Comparison of ENCODE assay signal across 1 cellular context in the genomic region with DNA sequence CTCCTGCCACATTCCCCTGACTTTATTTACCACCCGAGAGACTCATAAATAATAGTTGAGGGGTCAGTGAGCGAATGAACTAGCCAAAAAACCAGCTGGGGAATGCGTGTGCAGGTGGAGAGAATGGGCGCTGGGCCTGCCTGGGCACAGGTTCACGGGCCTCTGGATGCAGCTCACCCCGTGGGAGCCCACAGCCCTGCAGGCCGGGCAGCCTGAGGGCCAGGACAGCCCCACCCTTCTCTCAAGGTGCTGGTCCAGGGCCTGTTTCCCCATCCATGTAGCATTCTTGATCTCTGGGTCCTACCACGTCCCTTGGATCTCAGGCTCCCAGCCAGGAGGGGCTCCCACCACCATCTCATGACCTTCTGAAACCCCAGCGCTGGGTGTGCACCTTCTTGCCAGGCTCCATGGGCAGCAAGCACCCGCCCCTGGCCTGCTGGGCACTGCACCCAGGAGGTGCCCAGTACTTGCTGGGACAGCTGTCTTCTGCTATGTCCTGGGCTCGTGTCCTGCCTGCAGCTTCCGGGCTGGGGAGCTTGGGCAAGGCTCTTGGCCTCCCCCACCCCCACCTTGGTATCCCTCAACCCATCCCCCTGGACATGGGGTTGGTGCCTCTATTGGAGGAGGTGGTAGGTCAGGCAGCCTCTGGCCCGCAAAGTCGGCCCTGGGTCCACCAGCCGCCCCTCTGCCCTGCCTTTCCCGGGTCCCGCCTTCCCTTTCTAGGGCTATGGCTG.
TF ChIP-seq lines count a peak whose summit lies in the region.

No MANE protein-coding gene starts in this region.

TF ChIP-seq in K562, 482 proteins besides CTCF, POLR2A, EP300 and RAD21:
- TF ChIP-seq FOXM1 (IDR thresholded peaks at IDR 0.05; ENCODE audit: low read depth) = no peak
- TF ChIP-seq FOXM1 (CRISPR knock-in tag; IDR thresholded peaks at IDR 0.05; ENCODE audit: low read depth) = 0 out of 2 replicates have a peak, but pooled peaks have one; percentile 36
- TF ChIP-seq, protein P1, sequence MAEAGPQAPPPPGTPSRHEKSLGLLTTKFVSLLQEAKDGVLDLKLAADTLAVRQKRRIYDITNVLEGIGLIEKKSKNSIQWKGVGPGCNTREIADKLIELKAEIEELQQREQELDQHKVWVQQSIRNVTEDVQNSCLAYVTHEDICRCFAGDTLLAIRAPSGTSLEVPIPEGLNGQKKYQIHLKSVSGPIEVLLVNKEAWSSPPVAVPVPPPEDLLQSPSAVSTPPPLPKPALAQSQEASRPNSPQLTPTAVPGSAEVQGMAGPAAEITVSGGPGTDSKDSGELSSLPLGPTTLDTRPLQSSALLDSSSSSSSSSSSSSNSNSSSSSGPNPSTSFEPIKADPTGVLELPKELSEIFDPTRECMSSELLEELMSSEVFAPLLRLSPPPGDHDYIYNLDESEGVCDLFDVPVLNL (CRISPR knock-in tag; IDR thresholded peaks at IDR 0.05; ENCODE audit: low read depth) = 0 out of 2 replicates have a peak, but pooled peaks have one; percentile 51
- no peak for TF ChIP-seq TEAD4 (IDR thresholded peaks at IDR 0.05; ENCODE audit: low read length)
- peak; percentile 73; the same call in 1 of the 2 replicates for TF ChIP-seq TEAD4 (CRISPR knock-in tag; IDR thresholded peaks at IDR 0.05; ENCODE audit: borderline replicate concordance)
- TF ChIP-seq, protein P2, sequence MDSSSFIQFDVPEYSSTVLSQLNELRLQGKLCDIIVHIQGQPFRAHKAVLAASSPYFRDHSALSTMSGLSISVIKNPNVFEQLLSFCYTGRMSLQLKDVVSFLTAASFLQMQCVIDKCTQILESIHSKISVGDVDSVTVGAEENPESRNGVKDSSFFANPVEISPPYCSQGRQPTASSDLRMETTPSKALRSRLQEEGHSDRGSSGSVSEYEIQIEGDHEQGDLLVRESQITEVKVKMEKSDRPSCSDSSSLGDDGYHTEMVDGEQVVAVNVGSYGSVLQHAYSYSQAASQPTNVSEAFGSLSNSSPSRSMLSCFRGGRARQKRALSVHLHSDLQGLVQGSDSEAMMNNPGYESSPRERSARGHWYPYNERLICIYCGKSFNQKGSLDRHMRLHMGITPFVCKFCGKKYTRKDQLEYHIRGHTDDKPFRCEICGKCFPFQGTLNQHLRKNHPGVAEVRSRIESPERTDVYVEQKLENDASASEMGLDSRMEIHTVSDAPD (CRISPR knock-in tag; IDR thresholded peaks at IDR 0.05) = no peak
- peak; percentile 5; the same call in 1 of the 2 replicates for TF ChIP-seq GABPB1 (CRISPR knock-in tag; IDR thresholded peaks at IDR 0.05)
- TF ChIP-seq FOXA3 (CRISPR knock-in tag; conservative IDR thresholded peaks at IDR 0.05 in 1 of 2, IDR thresholded peaks at IDR 0.05 in 1 of 2) = 0 out of 4 replicates have a peak, but pooled peaks of 1 of the 2 experiments have one; percentile 59
- TF ChIP-seq NONO (IDR thresholded peaks at IDR 0.05; ENCODE audit: low read depth in 2 of 2, low read length in 1 of 2) = no peak
- no peak for TF ChIP-seq HNRNPL (IDR thresholded peaks at IDR 0.05; ENCODE audit: low read depth, low read length)
- TF ChIP-seq ZBED1 (IDR thresholded peaks at IDR 0.05) = 0 out of 2 replicates have a peak, but pooled peaks have one; percentile 20
- peak; percentile 41 for TF ChIP-seq HMGN3 (IDR thresholded peaks at IDR 0.05; ENCODE audit: borderline replicate concordance, extremely low read depth, insufficient read length, low read depth, low read length)
- no peak for TF ChIP-seq TCFL5 (CRISPR knock-in tag; conservative IDR thresholded peaks at IDR 0.05)
- no peak for TF ChIP-seq MTA2 (IDR thresholded peaks at IDR 0.05; ENCODE audit: low read depth)
- TF ChIP-seq, protein P3, sequence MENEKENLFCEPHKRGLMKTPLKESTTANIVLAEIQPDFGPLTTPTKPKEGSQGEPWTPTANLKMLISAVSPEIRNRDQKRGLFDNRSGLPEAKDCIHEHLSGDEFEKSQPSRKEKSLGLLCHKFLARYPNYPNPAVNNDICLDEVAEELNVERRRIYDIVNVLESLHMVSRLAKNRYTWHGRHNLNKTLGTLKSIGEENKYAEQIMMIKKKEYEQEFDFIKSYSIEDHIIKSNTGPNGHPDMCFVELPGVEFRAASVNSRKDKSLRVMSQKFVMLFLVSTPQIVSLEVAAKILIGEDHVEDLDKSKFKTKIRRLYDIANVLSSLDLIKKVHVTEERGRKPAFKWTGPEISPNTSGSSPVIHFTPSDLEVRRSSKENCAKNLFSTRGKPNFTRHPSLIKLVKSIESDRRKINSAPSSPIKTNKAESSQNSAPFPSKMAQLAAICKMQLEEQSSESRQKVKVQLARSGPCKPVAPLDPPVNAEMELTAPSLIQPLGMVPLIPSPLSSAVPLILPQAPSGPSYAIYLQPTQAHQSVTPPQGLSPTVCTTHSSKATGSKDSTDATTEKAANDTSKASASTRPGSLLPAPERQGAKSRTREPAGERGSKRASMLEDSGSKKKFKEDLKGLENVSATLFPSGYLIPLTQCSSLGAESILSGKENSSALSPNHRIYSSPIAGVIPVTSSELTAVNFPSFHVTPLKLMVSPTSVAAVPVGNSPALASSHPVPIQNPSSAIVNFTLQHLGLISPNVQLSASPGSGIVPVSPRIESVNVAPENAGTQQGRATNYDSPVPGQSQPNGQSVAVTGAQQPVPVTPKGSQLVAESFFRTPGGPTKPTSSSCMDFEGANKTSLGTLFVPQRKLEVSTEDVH (IDR thresholded peaks at IDR 0.05; ENCODE audit: low read depth, partially characterized antibody) = no peak
- 0 out of 2 replicates have a peak, but pooled peaks have one; percentile 25 for TF ChIP-seq CXXC5 (CRISPR knock-in tag; IDR thresholded peaks at IDR 0.05)
- TF ChIP-seq ZNF146 (CRISPR knock-in tag; IDR thresholded peaks at IDR 0.05; ENCODE audit: unreplicated experiment) = no peak
- TF ChIP-seq, protein P4, sequence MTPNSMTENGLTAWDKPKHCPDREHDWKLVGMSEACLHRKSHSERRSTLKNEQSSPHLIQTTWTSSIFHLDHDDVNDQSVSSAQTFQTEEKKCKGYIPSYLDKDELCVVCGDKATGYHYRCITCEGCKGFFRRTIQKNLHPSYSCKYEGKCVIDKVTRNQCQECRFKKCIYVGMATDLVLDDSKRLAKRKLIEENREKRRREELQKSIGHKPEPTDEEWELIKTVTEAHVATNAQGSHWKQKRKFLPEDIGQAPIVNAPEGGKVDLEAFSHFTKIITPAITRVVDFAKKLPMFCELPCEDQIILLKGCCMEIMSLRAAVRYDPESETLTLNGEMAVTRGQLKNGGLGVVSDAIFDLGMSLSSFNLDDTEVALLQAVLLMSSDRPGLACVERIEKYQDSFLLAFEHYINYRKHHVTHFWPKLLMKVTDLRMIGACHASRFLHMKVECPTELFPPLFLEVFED (CRISPR knock-in tag; conservative IDR thresholded peaks at IDR 0.05) = no peak
- 0 out of 2 replicates have a peak, but pooled peaks have one; percentile 26 for TF ChIP-seq ZNF143 (CRISPR knock-in tag; IDR thresholded peaks at IDR 0.05)
- TF ChIP-seq NRF1 (conservative IDR thresholded peaks at IDR 0.05 in 1 of 2, IDR thresholded peaks at IDR 0.05 in 1 of 2) = no peak
- no peak for TF ChIP-seq DPF2 (IDR thresholded peaks at IDR 0.05)
- 0 out of 2 replicates have a peak, but pooled peaks have one; percentile 68 for TF ChIP-seq MED1 (CRISPR knock-in tag; IDR thresholded peaks at IDR 0.05; ENCODE audit: borderline replicate concordance)
- TF ChIP-seq STAG1 (CRISPR knock-in tag; IDR thresholded peaks at IDR 0.05; ENCODE audit: borderline replicate concordance) = peak; percentile 35
- no peak for TF ChIP-seq ZC3H8 (IDR thresholded peaks at IDR 0.05)
- TF ChIP-seq, protein P5, sequence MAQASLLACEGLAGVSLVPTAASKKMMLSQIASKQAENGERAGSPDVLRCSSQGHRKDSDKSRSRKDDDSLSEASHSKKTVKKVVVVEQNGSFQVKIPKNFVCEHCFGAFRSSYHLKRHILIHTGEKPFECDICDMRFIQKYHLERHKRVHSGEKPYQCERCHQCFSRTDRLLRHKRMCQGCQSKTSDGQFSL (CRISPR knock-in tag; IDR thresholded peaks at IDR 0.05) = 0 out of 2 replicates have a peak, but pooled peaks have one; percentile 9
- TF ChIP-seq, protein P5 (tag; IDR thresholded peaks at IDR 0.05) = no peak
- TF ChIP-seq E2F3 (CRISPR knock-in tag; IDR thresholded peaks at IDR 0.05) = 0 out of 2 replicates have a peak, but pooled peaks have one; percentile 11
- TF ChIP-seq RBBP5 (IDR thresholded peaks at IDR 0.05; ENCODE audit: borderline replicate concordance, insufficient read depth, low read length, poor library complexity, severe bottlenecking) = peak; percentile 25
